Comparison of ENCODE assay signal across 17 cellular contexts in genomic region chr12:123720141-123720814, GRCh38. TPM values are rescaled to one million over a fixed set of nuclear protein-coding genes. Genes with fewer than 3 reads are reported as not detected.
DNase-seq lines count a peak whose midpoint lies in the region; ATAC-seq, FAIRE-seq and TF ChIP-seq lines count a peak whose summit lies in the region.
"Had no signal": no experiment of that assay in that cellular context is flagged by ENCODE, and none has a peak within 500 bp of the region (broad histone marks: within the 10 kb centered on the region; RNA-seq: fewer than 3 reads in every experiment).

No MANE protein-coding gene starts in this region.

- no TSS peak for BruUV-seq in mammary epithelial cell (replicated peaks; lab: Mats Ljungman, UMichigan)
- BruUV-seq in MCF 10A (replicated peaks; lab: Mats Ljungman, UMichigan): no TSS peak

- no peaks in the 10 kb centered on the region for H4K20me1 ChIP-seq in mammary epithelial cell (ENCODE audit: insufficient read depth, low read length)

- H3K9ac ChIP-seq in mammary epithelial cell (ENCODE audit: insufficient read depth, low read length): no peak overlapping the region

- H3K9me3 Mint-ChIP-seq in MCF 10A (ENCODE audit: unreplicated experiment) (no peaks in the 10 kb centered on the region), type B pancreatic cell (no peaks in the 10 kb centered on the region)
- no peaks in the 10 kb centered on the region for H3K9me3 Mint-ChIP-seq in activated naive CD8-positive, alpha-beta T cell treated with anti-CD3 and anti-CD28 coated beads, Interleukin-2, amount 50 U/mL, for 24 hours
- H3K9me3 Mint-ChIP-seq: CD4-positive, alpha-beta T cell; mesothelial cell of epicardium; WTC11 had no signal

- in situ Hi-C loops in mammary epithelial cell (cut with MboI; ENCODE audit: low sequenced_read_pairs in 2 of 2): no loop called here

- peaks cover 6% of the 10 kb centered on the region for H3K36me3 ChIP-seq in mammary epithelial cell (ENCODE audit: insufficient read depth, low read length)
- peaks cover 0 to 16% (median 0%) of the 10 kb centered on the region in 3 donors for H3K36me3 ChIP-seq in pancreas

- H3K4me3 Mint-ChIP-seq in MCF 10A (ENCODE audit: unreplicated experiment): no peak overlapping the region
- peak overlapping the region; percentile 49 for H3K4me3 Mint-ChIP-seq in activated naive CD8-positive, alpha-beta T cell treated with anti-CD3 and anti-CD28 coated beads, Interleukin-2, amount 50 U/mL, for 24 hours
- H3K4me3 Mint-ChIP-seq in type B pancreatic cell: no peak overlapping the region
- H3K4me3 Mint-ChIP-seq: CD4-positive, alpha-beta T cell; mesothelial cell of epicardium; WTC11 had no signal

- POLR2A ChIA-PET in MCF 10A (lab: Yijun Ruan, JAX): no interaction called here

- no peaks in the 10 kb centered on the region for H3K27me3 ChIP-seq in mammary epithelial cell (ENCODE audit: insufficient read depth, low read length)
- H3K27me3 ChIP-seq in pancreas: no peaks in the 10 kb centered on the region
- H3K27me3 ChIP-seq: spleen had no signal

- no peaks in the 10 kb centered on the region for H3K4me1 ChIP-seq in mammary epithelial cell (ENCODE audit: insufficient read depth, low read length)
- no peaks in the 10 kb centered on the region for H3K4me1 ChIP-seq in pancreas

- intact Hi-C loops in mammary epithelial cell (cut with micrococcal nuclease): no loop called here
- intact Hi-C loops in MCF 10A (cut with micrococcal nuclease): no loop called here
- intact Hi-C loops in pancreas (cut with DNase I): no loop called here

- FAIRE-seq in pancreas (lab: Jason Lieb, UNC): no peak

- WGBS in mammary epithelial cell (ENCODE audit: low coverage, missing lambda C conversion rate): 86% methylated on average over 5 of the region's 5 CpGs
- WGBS in pancreas, 2 donors: 93% methylated on average over 5 of the region's 5 CpGs

- H3K27me3 Mint-ChIP-seq in MCF 10A (ENCODE audit: insufficient read depth, unreplicated experiment) (no peaks in the 10 kb centered on the region), type B pancreatic cell (no peaks in the 10 kb centered on the region)
- H3K27me3 Mint-ChIP-seq in activated naive CD8-positive, alpha-beta T cell treated with anti-CD3 and anti-CD28 coated beads, Interleukin-2, amount 50 U/mL, for 24 hours: no peaks in the 10 kb centered on the region
- H3K27me3 Mint-ChIP-seq: CD4-positive, alpha-beta T cell had no signal

- peak; percentile 16 for DNase-seq in mammary epithelial cell
- DNase-seq in MCF 10A (ENCODE audit: unreplicated experiment): no peak
- DNase-seq in activated naive CD8-positive, alpha-beta T cell treated with anti-CD3 and anti-CD28 coated beads, Interleukin-2, amount 50 U/mL, for 24 hours: no peak
- DNase-seq in kidney tubule cell (ENCODE audit: low spot score): peak; percentile 14
- DNase-seq in type B pancreatic cell (ENCODE audit: extremely low spot score, unreplicated experiment): no peak
- DNase-seq in pancreas: no peak
- no peak for DNase-seq in pons (ENCODE audit: low spot score)
- DNase-seq: activated naive CD4-positive, alpha-beta T cell; CD4-positive, alpha-beta T cell; DMS79; HCEC 1CT; NCI-H187; PC-9; spleen had no signal

- peak; percentile 37 for ATAC-seq in activated naive CD8-positive, alpha-beta T cell treated with anti-CD3 and anti-CD28 coated beads, Interleukin-2, amount 50 U/mL, for 24 hours
- ATAC-seq in pancreas: no peak
- ATAC-seq: WTC11 had no signal

- CTCF ChIA-PET in mammary epithelial cell (lab: Charles Lee; ENCODE audit: low non-redundant PET): no interaction called here
- CTCF ChIA-PET in MCF 10A (lab: Yijun Ruan, JAX): no interaction called here

- no peak overlapping the region for H3K27ac ChIP-seq in mammary epithelial cell (ENCODE audit: insufficient read depth, low read depth, low read length)
- H3K27ac ChIP-seq in pancreas: no peak overlapping the region
- H3K27ac ChIP-seq: PC-9, thoracic aorta had no signal

- dilution Hi-C loops in mammary epithelial cell (cut with HindIII; ENCODE audit: low sequenced_read_pairs): no loop called here

- H2AFZ ChIP-seq in mammary epithelial cell (ENCODE audit: low read depth, low read length): no peak overlapping the region
- H2AFZ ChIP-seq: PC-9 had no signal

- H3K4me2 ChIP-seq in mammary epithelial cell (ENCODE audit: insufficient read depth, low read depth, low read length): no peak overlapping the region
- H3K4me2 ChIP-seq: PC-9 had no signal

- H3K4me1 Mint-ChIP-seq in MCF 10A (ENCODE audit: insufficient read depth, unreplicated experiment) (no peaks in the 10 kb centered on the region), type B pancreatic cell (ENCODE audit: unreplicated experiment) (no peaks in the 10 kb centered on the region)
- peaks cover 80% of the 10 kb centered on the region for H3K4me1 Mint-ChIP-seq in activated naive CD8-positive, alpha-beta T cell treated with anti-CD3 and anti-CD28 coated beads, Interleukin-2, amount 50 U/mL, for 24 hours
- H3K4me1 Mint-ChIP-seq: mesothelial cell of epicardium, WTC11 had no signal

- H3K27ac Mint-ChIP-seq in MCF 10A (ENCODE audit: low read depth, unreplicated experiment) (no peak overlapping the region), type B pancreatic cell (peak overlapping the region; percentile 69)
- peak overlapping the region; percentile 88 for H3K27ac Mint-ChIP-seq in activated naive CD8-positive, alpha-beta T cell treated with anti-CD3 and anti-CD28 coated beads, Interleukin-2, amount 50 U/mL, for 24 hours
- H3K27ac Mint-ChIP-seq: CD4-positive, alpha-beta T cell; mesothelial cell of epicardium; WTC11 had no signal

- peaks cover 8% of the 10 kb centered on the region for H3K79me2 ChIP-seq in mammary epithelial cell (ENCODE audit: insufficient read depth, low read length)

- TF ChIP-seq CTCF in mammary epithelial cell (conservative IDR thresholded peaks at IDR 0.05 in 1 of 2, IDR thresholded peaks at IDR 0.05 in 1 of 2; ENCODE audit: extremely low read depth in 1 of 2, insufficient read depth in 1 of 2, low read depth in 1 of 2, low read length in 2 of 2) (no peak), MCF 10A (IDR thresholded peaks at IDR 0.05; ENCODE audit: unreplicated experiment) (no peak), type B pancreatic cell (conservative IDR thresholded peaks at IDR 0.05) (no peak), pancreas (IDR thresholded peaks at IDR 0.05) (no peak)

- H3K9me3 ChIP-seq in mammary epithelial cell (replicated peaks; ENCODE audit: insufficient read depth, low read length) (no peaks in the 10 kb centered on the region), pancreas (no peaks in the 10 kb centered on the region)
- H3K9me3 ChIP-seq: spleen, thoracic aorta had no signal

- H3K4me3 ChIP-seq in mammary epithelial cell (replicated peaks in 1 of 3; ENCODE audit: insufficient read depth in 1 of 3, low read depth in 2 of 3, low read length in 3 of 3) (no peak overlapping the region), pancreas (no peak overlapping the region)
- H3K4me3 ChIP-seq: PC-9, spleen, thoracic aorta had no signal

- H3K36me3 Mint-ChIP-seq in MCF 10A (ENCODE audit: insufficient read depth, unreplicated experiment) (peaks cover 25% of the 10 kb centered on the region), type B pancreatic cell (peaks cover 4% of the 10 kb centered on the region)
- peaks cover 53% of the 10 kb centered on the region for H3K36me3 Mint-ChIP-seq in activated naive CD8-positive, alpha-beta T cell treated with anti-CD3 and anti-CD28 coated beads, Interleukin-2, amount 50 U/mL, for 24 hours (ENCODE audit: low read depth)

RNA-seq across cellular contexts. Expression of gene ATP6V0A2, which starts 8.1 kb away (rescaled TPM):
- total RNA-seq in mammary epithelial cell (10 to 100 TPM; 31.0 to 32.3 TPM), MCF 10A (2022) (21.4 and 23.1 TPM in 2 replicates), type B pancreatic cell (ENCODE audit: low replicate concordance) (29.0 and 35.4 TPM in 2 replicates), pancreas (10 to 100 TPM in 5 of 6 donors, 1 to 10 TPM in 1; 9.6 to 15.5 (median 13.4) TPM)
- polyA plus RNA-seq in mammary epithelial cell (14.7 TPM), pancreas (1 to 10 TPM; 4.3 to 5.8 TPM)
- 101 TPM for polyA minus RNA-seq in mammary epithelial cell

RNA-seq across cellular contexts. Expression of gene DNAH10, which starts 41.8 kb away (rescaled TPM):
- total RNA-seq in mammary epithelial cell (under 1 TPM; 0.50 to 0.96 TPM), MCF 10A (2022) (0.21 and 0.22 TPM in 2 replicates), type B pancreatic cell (ENCODE audit: low replicate concordance) (0.29 and 0.56 TPM in 2 replicates), pancreas (under 1 TPM in 5 of 6 donors, not detected in 1; 0.08 to 0.59 (median 0.14) TPM)
- polyA plus RNA-seq in mammary epithelial cell (0.16 TPM), pancreas (under 1 TPM; 0.02 to 0.04 TPM)
- polyA minus RNA-seq in mammary epithelial cell: 0.16 TPM
- total RNA-seq: PC-9 had no signal

RNA-seq across cellular contexts. Expression of gene TCTN2, which starts 49.4 kb away (rescaled TPM):
- total RNA-seq in mammary epithelial cell (10 to 100 TPM in 1 of 2 donors, 1 to 10 TPM in 1; 8.8 to 19.2 TPM), MCF 10A (2022) (5.0 and 9.4 TPM in 2 replicates), type B pancreatic cell (ENCODE audit: low replicate concordance) (19.0 and 29.5 TPM in 2 replicates), pancreas (1 to 10 TPM; 4.2 to 9.9 (median 6.5) TPM)
- polyA plus RNA-seq in mammary epithelial cell (9.7 TPM), pancreas (1 to 10 TPM; 4.2 to 8.7 TPM)
- 34.8 TPM for polyA minus RNA-seq in mammary epithelial cell

Comparison
In these comparisons a context has a peak if more than half of its experiments do, and no peak if none do; other contexts are left out.
1. DNase-seq: peak in mammary epithelial cell (single experiment) and kidney tubule cell (single experiment); none in MCF 10A (single experiment), activated naive CD8-positive, alpha-beta T cell treated with anti-CD3 and anti-CD28 coated beads, Interleukin-2, amount 50 U/mL, for 24 hours (single experiment), type B pancreatic cell (single experiment), pancreas (0 of 6) and pons (single experiment).